ENCODE assay signal across 20 cellular contexts in genomic region chr19:54337858-54338230, GRCh38. TPM values are rescaled to one million over a fixed set of nuclear protein-coding genes. Genes with fewer than 3 reads are reported as not detected.
"Had no signal": no experiment of that assay in that cellular context is flagged by ENCODE, and none has a peak within 500 bp of the region (broad histone marks: within the 10 kb centered on the region; RNA-seq: fewer than 3 reads in every experiment).

No MANE protein-coding gene starts in this region.

- DNase-seq: colonic mucosa; dorsolateral prefrontal cortex; effector CD8-positive, alpha-beta T cell; heart left ventricle; hippocampal formation; kidney glomerular epithelial cell; sigmoid colon; stimulated activated CD4-positive, alpha-beta T cell treated with anti-CD3 and anti-CD28 coated beads, Interleukin-2, amount 100 ng/mL, for 24 hours; stimulated activated CD4-positive, alpha-beta T cell treated with anti-CD3 and anti-CD28 coated beads, Interleukin-4, amount 100 ng/mL, for 4 hours; stimulated activated naive CD4-positive, alpha-beta T cell treated with Interleukin-2 at 50 U/mL for 16 hours; trophoblast cell had no signal

- H3K27ac ChIP-seq: colonic mucosa, heart left ventricle, parathyroid adenoma, sigmoid colon had no signal

- H3K36me3 ChIP-seq: colonic mucosa, heart left ventricle, sigmoid colon had no signal

- H3K9me3 ChIP-seq: colonic mucosa, heart left ventricle, sigmoid colon had no signal

- H2AFZ ChIP-seq: parathyroid adenoma had no signal

- H3K27ac Mint-ChIP-seq: nephron had no signal

- H3K4me3 ChIP-seq: colonic mucosa, heart left ventricle, sigmoid colon, skin epidermis had no signal

- FAIRE-seq: frontal cortex, urothelium cell line had no signal

- H3K4me1 Mint-ChIP-seq: nephron had no signal

- ATAC-seq: heart left ventricle had no signal

- H3K27me3 ChIP-seq: colonic mucosa had no signal

- H3K4me3 Mint-ChIP-seq: nephron had no signal

- H3K79me2 ChIP-seq: parathyroid adenoma had no signal

- H3K9ac ChIP-seq: parathyroid adenoma had no signal

- H3K4me1 ChIP-seq: colonic mucosa, parathyroid adenoma, sigmoid colon had no signal

RNA-seq across cellular contexts. Expression of gene LILRA4, which starts 1.1 kb away (rescaled TPM):
- total RNA-seq: colonic mucosa, glomerular endothelial cell, heart left ventricle, lung microvascular endothelial cell, pulmonary artery endothelial cell had no signal
- polyA plus RNA-seq: heart left ventricle had no signal

RNA-seq across cellular contexts. Expression of gene LILRA5, which starts 24.9 kb away (rescaled TPM):
- total RNA-seq: cerebellum, glomerular endothelial cell, lung microvascular endothelial cell, pulmonary artery endothelial cell had no signal

RNA-seq across cellular contexts. Expression of gene LAIR1, which starts 26.9 kb away (rescaled TPM):
- total RNA-seq: glomerular endothelial cell, lung microvascular endothelial cell, pulmonary artery endothelial cell had no signal

RNA-seq across cellular contexts. Expression of gene LILRB2, which starts 56.9 kb away (rescaled TPM):
- total RNA-seq: frontal cortex, glomerular endothelial cell, lung microvascular endothelial cell, pulmonary artery endothelial cell had no signal
